Comparison of ENCODE assay signal across 19 cellular contexts in the genomic region with DNA sequence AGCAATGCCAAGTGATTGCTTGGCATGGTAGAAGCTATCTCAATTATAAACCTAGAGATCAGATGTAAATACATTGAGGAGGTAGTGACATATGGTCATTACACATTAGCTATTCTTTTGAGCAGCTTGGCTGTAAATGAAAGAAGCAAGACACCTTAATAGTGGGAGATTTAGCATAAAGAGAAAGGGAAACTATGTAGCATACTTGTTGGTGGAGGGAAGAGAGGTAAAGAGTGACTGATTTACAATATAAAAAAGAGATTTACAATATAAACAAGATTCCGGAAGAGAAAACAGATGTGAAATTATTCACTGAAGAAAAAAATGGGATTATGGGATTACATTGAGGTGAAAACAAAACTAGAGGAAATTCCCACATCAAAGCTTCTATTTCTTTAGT.
"Had no signal": no experiment of that assay in that cellular context is flagged by ENCODE, and none has a peak within 500 bp of the region (broad histone marks: within the 10 kb centered on the region; RNA-seq: fewer than 3 reads in every experiment).

No MANE protein-coding gene starts in this region.

- ATAC-seq: activated CD4-positive, alpha-beta T cell treated with anti-CD3 and anti-CD28 coated beads for 36 hours; activated CD8-positive, alpha-beta memory T cell treated with anti-CD3 and anti-CD28 coated beads, Interleukin-2, amount 10 ng/mL, durations not matched to agents 7 days and 5 days; activated CD8-positive, alpha-beta T cell treated with anti-CD3 and anti-CD28 coated beads, Interleukin-2, amount 10 ng/mL, durations not matched to agents 7 days and 5 days; activated naive CD8-positive, alpha-beta T cell treated with anti-CD3 and anti-CD28 coated beads, Interleukin-2, amount 50 U/mL, for 24 hours; natural killer cell; psoas muscle had no signal

- DNase-seq: activated CD4-positive, alpha-beta T cell treated with anti-CD3 and anti-CD28 coated beads for 36 hours; activated CD4-positive, CD25-positive, alpha-beta regulatory T cell; activated CD8-positive, alpha-beta memory T cell treated with anti-CD3 and anti-CD28 coated beads, Interleukin-2, amount 10 ng/mL, durations not matched to agents 7 days and 5 days; activated CD8-positive, alpha-beta T cell treated with anti-CD3 and anti-CD28 coated beads, Interleukin-2, amount 10 ng/mL, durations not matched to agents 7 days and 5 days; activated naive CD8-positive, alpha-beta T cell treated with anti-CD3 and anti-CD28 coated beads, Interleukin-2, amount 50 U/mL, for 24 hours; activated T-cell treated with anti-CD3 and anti-CD28 coated beads, Interleukin-2, amount 50 U/mL, for 48 hours; amygdala; dermis blood vessel endothelial cell; effector CD4-positive, alpha-beta T cell; esophagus squamous epithelium; foreskin melanocyte; left ventricle myocardium inferior; mesendoderm; natural killer cell; occipital lobe; psoas muscle; stimulated activated CD4-positive, alpha-beta T cell treated with anti-CD3 and anti-CD28 coated beads, Interleukin-15, amount 100 ng/mL, for 24 hours; stimulated activated CD4-positive, alpha-beta T cell treated with anti-CD3 and anti-CD28 coated beads, Interleukin-2, amount 100 ng/mL, for 24 hours; stimulated activated naive CD4-positive, alpha-beta T cell had no signal
